1 cellular context compared by ENCODE assay signal in the genomic region with DNA sequence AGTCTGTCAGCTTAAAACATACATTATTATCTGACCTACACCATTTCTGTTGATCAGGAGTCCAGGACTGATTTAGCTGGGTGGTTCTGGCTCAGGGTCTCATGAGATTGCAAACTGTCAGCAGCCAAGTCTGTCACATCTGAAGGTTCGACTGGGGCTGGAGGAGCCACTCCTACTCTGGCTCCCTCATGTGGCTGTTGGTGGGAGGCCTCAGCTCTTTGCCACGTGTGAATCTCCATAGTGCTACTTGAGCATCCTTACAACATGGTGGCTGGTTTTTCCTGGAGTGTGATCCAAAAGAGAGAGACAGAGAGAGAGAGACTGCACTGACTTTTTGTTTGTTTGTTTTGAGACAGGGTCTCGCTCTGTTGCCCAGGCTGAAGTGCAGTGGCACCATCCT.
A peak's percentile ranks its signal among the peaks of the same experiment; 100 is the strongest.
TF ChIP-seq lines count a peak whose summit lies in the region.

No MANE protein-coding gene starts in this region.

TF ChIP-seq in H1, 55 proteins besides CTCF, POLR2A, EP300 and RAD21 (continued from another document):
- TF ChIP-seq, protein P1, sequence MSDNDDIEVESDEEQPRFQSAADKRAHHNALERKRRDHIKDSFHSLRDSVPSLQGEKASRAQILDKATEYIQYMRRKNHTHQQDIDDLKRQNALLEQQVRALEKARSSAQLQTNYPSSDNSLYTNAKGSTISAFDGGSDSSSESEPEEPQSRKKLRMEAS (IDR thresholded peaks at IDR 0.05): peak; percentile 35; the same call in 1 of the 2 replicates
- TF ChIP-seq, protein P2, sequence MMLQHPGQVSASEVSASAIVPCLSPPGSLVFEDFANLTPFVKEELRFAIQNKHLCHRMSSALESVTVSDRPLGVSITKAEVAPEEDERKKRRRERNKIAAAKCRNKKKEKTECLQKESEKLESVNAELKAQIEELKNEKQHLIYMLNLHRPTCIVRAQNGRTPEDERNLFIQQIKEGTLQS (IDR thresholded peaks at IDR 0.05; ENCODE audit: insufficient read depth, low read depth, low read length): no peak
- TF ChIP-seq JUN (IDR thresholded peaks at IDR 0.05; ENCODE audit: low read depth, low read length) (no peak), HDAC2 (IDR thresholded peaks at IDR 0.05; ENCODE audit: borderline replicate concordance in 1 of 2, low read depth in 2 of 2, low read length in 2 of 2) (no peak), MAFK (IDR thresholded peaks at IDR 0.05; ENCODE audit: low read depth, low read length) (no peak)
- TF ChIP-seq, protein P3, sequence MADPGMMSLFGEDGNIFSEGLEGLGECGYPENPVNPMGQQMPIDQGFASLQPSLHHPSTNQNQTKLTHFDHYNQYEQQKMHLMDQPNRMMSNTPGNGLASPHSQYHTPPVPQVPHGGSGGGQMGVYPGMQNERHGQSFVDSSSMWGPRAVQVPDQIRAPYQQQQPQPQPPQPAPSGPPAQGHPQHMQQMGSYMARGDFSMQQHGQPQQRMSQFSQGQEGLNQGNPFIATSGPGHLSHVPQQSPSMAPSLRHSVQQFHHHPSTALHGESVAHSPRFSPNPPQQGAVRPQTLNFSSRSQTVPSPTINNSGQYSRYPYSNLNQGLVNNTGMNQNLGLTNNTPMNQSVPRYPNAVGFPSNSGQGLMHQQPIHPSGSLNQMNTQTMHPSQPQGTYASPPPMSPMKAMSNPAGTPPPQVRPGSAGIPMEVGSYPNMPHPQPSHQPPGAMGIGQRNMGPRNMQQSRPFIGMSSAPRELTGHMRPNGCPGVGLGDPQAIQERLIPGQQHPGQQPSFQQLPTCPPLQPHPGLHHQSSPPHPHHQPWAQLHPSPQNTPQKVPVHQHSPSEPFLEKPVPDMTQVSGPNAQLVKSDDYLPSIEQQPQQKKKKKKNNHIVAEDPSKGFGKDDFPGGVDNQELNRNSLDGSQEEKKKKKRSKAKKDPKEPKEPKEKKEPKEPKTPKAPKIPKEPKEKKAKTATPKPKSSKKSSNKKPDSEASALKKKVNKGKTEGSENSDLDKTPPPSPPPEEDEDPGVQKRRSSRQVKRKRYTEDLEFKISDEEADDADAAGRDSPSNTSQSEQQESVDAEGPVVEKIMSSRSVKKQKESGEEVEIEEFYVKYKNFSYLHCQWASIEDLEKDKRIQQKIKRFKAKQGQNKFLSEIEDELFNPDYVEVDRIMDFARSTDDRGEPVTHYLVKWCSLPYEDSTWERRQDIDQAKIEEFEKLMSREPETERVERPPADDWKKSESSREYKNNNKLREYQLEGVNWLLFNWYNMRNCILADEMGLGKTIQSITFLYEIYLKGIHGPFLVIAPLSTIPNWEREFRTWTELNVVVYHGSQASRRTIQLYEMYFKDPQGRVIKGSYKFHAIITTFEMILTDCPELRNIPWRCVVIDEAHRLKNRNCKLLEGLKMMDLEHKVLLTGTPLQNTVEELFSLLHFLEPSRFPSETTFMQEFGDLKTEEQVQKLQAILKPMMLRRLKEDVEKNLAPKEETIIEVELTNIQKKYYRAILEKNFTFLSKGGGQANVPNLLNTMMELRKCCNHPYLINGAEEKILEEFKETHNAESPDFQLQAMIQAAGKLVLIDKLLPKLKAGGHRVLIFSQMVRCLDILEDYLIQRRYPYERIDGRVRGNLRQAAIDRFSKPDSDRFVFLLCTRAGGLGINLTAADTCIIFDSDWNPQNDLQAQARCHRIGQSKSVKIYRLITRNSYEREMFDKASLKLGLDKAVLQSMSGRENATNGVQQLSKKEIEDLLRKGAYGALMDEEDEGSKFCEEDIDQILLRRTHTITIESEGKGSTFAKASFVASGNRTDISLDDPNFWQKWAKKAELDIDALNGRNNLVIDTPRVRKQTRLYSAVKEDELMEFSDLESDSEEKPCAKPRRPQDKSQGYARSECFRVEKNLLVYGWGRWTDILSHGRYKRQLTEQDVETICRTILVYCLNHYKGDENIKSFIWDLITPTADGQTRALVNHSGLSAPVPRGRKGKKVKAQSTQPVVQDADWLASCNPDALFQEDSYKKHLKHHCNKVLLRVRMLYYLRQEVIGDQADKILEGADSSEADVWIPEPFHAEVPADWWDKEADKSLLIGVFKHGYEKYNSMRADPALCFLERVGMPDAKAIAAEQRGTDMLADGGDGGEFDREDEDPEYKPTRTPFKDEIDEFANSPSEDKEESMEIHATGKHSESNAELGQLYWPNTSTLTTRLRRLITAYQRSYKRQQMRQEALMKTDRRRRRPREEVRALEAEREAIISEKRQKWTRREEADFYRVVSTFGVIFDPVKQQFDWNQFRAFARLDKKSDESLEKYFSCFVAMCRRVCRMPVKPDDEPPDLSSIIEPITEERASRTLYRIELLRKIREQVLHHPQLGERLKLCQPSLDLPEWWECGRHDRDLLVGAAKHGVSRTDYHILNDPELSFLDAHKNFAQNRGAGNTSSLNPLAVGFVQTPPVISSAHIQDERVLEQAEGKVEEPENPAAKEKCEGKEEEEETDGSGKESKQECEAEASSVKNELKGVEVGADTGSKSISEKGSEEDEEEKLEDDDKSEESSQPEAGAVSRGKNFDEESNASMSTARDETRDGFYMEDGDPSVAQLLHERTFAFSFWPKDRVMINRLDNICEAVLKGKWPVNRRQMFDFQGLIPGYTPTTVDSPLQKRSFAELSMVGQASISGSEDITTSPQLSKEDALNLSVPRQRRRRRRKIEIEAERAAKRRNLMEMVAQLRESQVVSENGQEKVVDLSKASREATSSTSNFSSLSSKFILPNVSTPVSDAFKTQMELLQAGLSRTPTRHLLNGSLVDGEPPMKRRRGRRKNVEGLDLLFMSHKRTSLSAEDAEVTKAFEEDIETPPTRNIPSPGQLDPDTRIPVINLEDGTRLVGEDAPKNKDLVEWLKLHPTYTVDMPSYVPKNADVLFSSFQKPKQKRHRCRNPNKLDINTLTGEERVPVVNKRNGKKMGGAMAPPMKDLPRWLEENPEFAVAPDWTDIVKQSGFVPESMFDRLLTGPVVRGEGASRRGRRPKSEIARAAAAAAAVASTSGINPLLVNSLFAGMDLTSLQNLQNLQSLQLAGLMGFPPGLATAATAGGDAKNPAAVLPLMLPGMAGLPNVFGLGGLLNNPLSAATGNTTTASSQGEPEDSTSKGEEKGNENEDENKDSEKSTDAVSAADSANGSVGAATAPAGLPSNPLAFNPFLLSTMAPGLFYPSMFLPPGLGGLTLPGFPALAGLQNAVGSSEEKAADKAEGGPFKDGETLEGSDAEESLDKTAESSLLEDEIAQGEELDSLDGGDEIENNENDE (IDR thresholded peaks at IDR 0.05; ENCODE audit: insufficient replicate concordance, low read length): no peak
